26 cellular contexts compared by ENCODE assay signal in the genomic region with DNA sequence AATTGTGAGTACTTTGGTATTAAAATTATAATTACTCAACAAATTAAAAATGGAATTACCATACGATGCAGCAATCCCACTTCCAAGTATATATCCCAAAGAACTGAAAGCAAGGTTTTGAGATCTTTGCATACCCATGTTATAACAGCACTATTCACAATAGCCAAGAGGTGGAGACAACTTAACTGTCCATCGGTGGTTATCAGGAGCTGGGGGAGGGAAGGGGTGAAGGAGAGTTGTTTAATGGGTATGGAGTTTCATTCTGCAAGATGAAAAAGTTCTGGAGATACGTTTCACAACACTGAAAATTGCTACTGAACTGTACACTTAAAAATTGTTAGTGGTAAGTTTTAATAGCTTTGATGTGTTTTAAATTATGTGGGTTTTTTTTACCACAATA. TPM values are rescaled to one million over a fixed set of nuclear protein-coding genes. Genes with fewer than 3 reads are reported as not detected.
DNase-seq lines count a peak whose midpoint lies in the region; ATAC-seq and TF ChIP-seq lines count a peak whose summit lies in the region.
"Had no signal": no experiment of that assay in that cellular context is flagged by ENCODE, and none has a peak within 500 bp of the region (broad histone marks: within the 10 kb centered on the region; RNA-seq: fewer than 3 reads in every experiment).

No MANE protein-coding gene starts in this region.

- no peak overlapping the region for H3K4me3 Mint-ChIP-seq in activated T-helper 17 cell treated with anti-CD3 and anti-CD28 coated beads, Interleukin-2, amount 50 U/mL, for 72 hours
- H3K4me3 Mint-ChIP-seq: activated T-cell treated with anti-CD3 and anti-CD28 coated beads, Interleukin-2, amount 50 U/mL, for 24 hours; naive B cell had no signal

- intact Hi-C loops in heart right ventricle (cut with DNase I): no loop called here
- intact Hi-C loops in breast epithelium (cut with DNase I; ENCODE audit: low total_unique reads): no loop called here

- H3K9me3 ChIP-seq in cardiac muscle cell (ENCODE audit: low read depth): no peaks in the 10 kb centered on the region
- H3K9me3 ChIP-seq in heart right ventricle: no peaks in the 10 kb centered on the region
- H3K9me3 ChIP-seq in breast epithelium: no peaks in the 10 kb centered on the region
- H3K9me3 ChIP-seq: esophagus muscularis mucosa, right atrium auricular region, stomach, tibial nerve had no signal

- H3K36me3 ChIP-seq in cardiac muscle cell: no peaks in the 10 kb centered on the region
- H3K36me3 ChIP-seq in heart right ventricle: peaks cover 0 to 32% (median 3%) of the 10 kb centered on the region in 9 donors
- no peaks in the 10 kb centered on the region for H3K36me3 ChIP-seq in breast epithelium
- H3K36me3 ChIP-seq: right atrium auricular region had no signal

- H3K4me1 Mint-ChIP-seq in activated T-helper 17 cell treated with anti-CD3 and anti-CD28 coated beads, Interleukin-2, amount 50 U/mL, for 72 hours: peaks cover 28% of the 10 kb centered on the region

- H3K4me1 ChIP-seq in cardiac muscle cell (ENCODE audit: low read depth): no peaks in the 10 kb centered on the region
- H3K4me1 ChIP-seq in heart right ventricle: peaks cover 0 to 43% (median 14%) of the 10 kb centered on the region in 9 donors
- H3K4me1 ChIP-seq in breast epithelium: no peaks in the 10 kb centered on the region

- no peak overlapping the region for H3K27ac ChIP-seq in cardiac muscle cell
- H3K27ac ChIP-seq in heart right ventricle: no peak overlapping the region
- H3K27ac ChIP-seq in breast epithelium: no peak overlapping the region
- H3K27ac ChIP-seq: esophagus muscularis mucosa, HL-60, right atrium auricular region, stomach, tibial nerve had no signal

- H3K36me3 Mint-ChIP-seq in activated T-helper 17 cell treated with anti-CD3 and anti-CD28 coated beads, Interleukin-2, amount 50 U/mL, for 72 hours (ENCODE audit: low read depth): peaks cover 42% of the 10 kb centered on the region

- whole genome bisulfite sequencing in heart right ventricle, 2 donors: 57 to 58% methylated on average over 3 of the region's 3 CpGs

- H3K9me3 Mint-ChIP-seq in activated T-helper 17 cell treated with anti-CD3 and anti-CD28 coated beads, Interleukin-2, amount 50 U/mL, for 72 hours: no peaks in the 10 kb centered on the region
- H3K9me3 Mint-ChIP-seq: activated T-cell treated with anti-CD3 and anti-CD28 coated beads, Interleukin-2, amount 50 U/mL, for 24 hours; naive B cell had no signal

- TF ChIP-seq POLR2A in breast epithelium (IDR thresholded peaks at IDR 0.05): no peak

- TF ChIP-seq CTCF in cardiac muscle cell (IDR thresholded peaks at IDR 0.05; ENCODE audit: low read depth, low read length): peak; percentile 6
- no peak for TF ChIP-seq CTCF in heart right ventricle (IDR thresholded peaks at IDR 0.05)
- TF ChIP-seq CTCF in GM20000 (IDR thresholded peaks at IDR 0.05; ENCODE audit: extremely low read depth, missing control alignments): no peak
- no peak for TF ChIP-seq CTCF in breast epithelium (IDR thresholded peaks at IDR 0.05)

- peak overlapping the region; percentile 50 for H3K27ac Mint-ChIP-seq in activated T-helper 17 cell treated with anti-CD3 and anti-CD28 coated beads, Interleukin-2, amount 50 U/mL, for 72 hours
- H3K27ac Mint-ChIP-seq: activated T-cell treated with anti-CD3 and anti-CD28 coated beads, Interleukin-2, amount 50 U/mL, for 24 hours had no signal

- no peaks in the 10 kb centered on the region for H3K27me3 ChIP-seq in cardiac muscle cell
- no peaks in the 10 kb centered on the region for H3K27me3 ChIP-seq in heart right ventricle
- no peaks in the 10 kb centered on the region for H3K27me3 ChIP-seq in breast epithelium
- H3K27me3 ChIP-seq: esophagus muscularis mucosa, right atrium auricular region, stomach, tibial nerve had no signal

- H3K4me3 ChIP-seq in cardiac muscle cell (no peak overlapping the region), heart right ventricle (no peak overlapping the region), breast epithelium (no peak overlapping the region)
- H3K4me3 ChIP-seq: esophagus muscularis mucosa, right atrium auricular region, stomach, tibial nerve had no signal

- ATAC-seq in heart right ventricle: no peak
- ATAC-seq in activated T-helper 17 cell treated with anti-CD3 and anti-CD28 coated beads, Interleukin-2, amount 50 U/mL, for 72 hours (replicated peaks): no peak
- ATAC-seq: left lobe of liver had no signal

- DNase-seq in cardiac muscle cell (ENCODE audit: low read depth in 1 of 2, low spot score in 1 of 2) (peak in 1 of 2 donors; percentile 44), heart right ventricle (no peak), fibroblast of peridontal ligament (ENCODE audit: extremely low read depth) (peak; percentile 12), CD1c-positive myeloid dendritic cell (ENCODE audit: extremely low spot score) (no peak), GM20000 (ENCODE audit: low spot score) (no peak), GDM1 (lab: John Stamatoyannopoulos, UW) (no peak), breast epithelium (ENCODE audit: low spot score in 2 of 2) (no peak)
- DNase-seq: activated CD8-positive, alpha-beta memory T cell treated with anti-CD3 and anti-CD28 coated beads for 24 hours; activated naive CD4-positive, alpha-beta T cell treated with Interleukin-2 at 50 U/mL for 16 hours; activated T-cell treated with anti-CD3 and anti-CD28 coated beads, Interleukin-2, amount 50 U/mL, for 24 hours; Calu3; cerebellar nuclear complex; effector CD4-positive, alpha-beta T cell; GOT3; mesendoderm; naive B cell; NCI-H1417 treated with DMSO at 0.1 percent for 48 hours; NCI-H526; stomach; SW 1271 had no signal

- H3K27me3 Mint-ChIP-seq in activated T-helper 17 cell treated with anti-CD3 and anti-CD28 coated beads, Interleukin-2, amount 50 U/mL, for 72 hours: no peaks in the 10 kb centered on the region
- H3K27me3 Mint-ChIP-seq: activated T-cell treated with anti-CD3 and anti-CD28 coated beads, Interleukin-2, amount 50 U/mL, for 24 hours; naive B cell had no signal

RNA-seq across cellular contexts. Expression of gene RAB10, which starts 25.7 kb away (rescaled TPM):
- total RNA-seq in cardiac muscle cell: 141 and 145 TPM in 2 replicates
- 75.9 and 92.7 TPM in 2 replicates for polyA plus RNA-seq in cardiac muscle cell
- total RNA-seq in heart right ventricle: 100 to 1,000 TPM in 4 of 10 donors, 10 to 100 TPM in 6; 86.4 to 110 (median 94.9) TPM
- 10 to 100 TPM; 32.2 to 47.6 TPM for polyA plus RNA-seq in heart right ventricle
- 100 to 1,000 TPM in 1 of 2 donors, 10 to 100 TPM in 1; 68.5 to 107 TPM for total RNA-seq in activated T-helper 17 cell treated with anti-CD3 and anti-CD28 coated beads, Interleukin-2, amount 50 U/mL, for 72 hours
- 100 to 1,000 TPM in 2 of 3 donors, 10 to 100 TPM in 1; 82.6 to 101 (median 100) TPM for total RNA-seq in breast epithelium
